8 cellular contexts compared by ENCODE assay signal in the genomic region with DNA sequence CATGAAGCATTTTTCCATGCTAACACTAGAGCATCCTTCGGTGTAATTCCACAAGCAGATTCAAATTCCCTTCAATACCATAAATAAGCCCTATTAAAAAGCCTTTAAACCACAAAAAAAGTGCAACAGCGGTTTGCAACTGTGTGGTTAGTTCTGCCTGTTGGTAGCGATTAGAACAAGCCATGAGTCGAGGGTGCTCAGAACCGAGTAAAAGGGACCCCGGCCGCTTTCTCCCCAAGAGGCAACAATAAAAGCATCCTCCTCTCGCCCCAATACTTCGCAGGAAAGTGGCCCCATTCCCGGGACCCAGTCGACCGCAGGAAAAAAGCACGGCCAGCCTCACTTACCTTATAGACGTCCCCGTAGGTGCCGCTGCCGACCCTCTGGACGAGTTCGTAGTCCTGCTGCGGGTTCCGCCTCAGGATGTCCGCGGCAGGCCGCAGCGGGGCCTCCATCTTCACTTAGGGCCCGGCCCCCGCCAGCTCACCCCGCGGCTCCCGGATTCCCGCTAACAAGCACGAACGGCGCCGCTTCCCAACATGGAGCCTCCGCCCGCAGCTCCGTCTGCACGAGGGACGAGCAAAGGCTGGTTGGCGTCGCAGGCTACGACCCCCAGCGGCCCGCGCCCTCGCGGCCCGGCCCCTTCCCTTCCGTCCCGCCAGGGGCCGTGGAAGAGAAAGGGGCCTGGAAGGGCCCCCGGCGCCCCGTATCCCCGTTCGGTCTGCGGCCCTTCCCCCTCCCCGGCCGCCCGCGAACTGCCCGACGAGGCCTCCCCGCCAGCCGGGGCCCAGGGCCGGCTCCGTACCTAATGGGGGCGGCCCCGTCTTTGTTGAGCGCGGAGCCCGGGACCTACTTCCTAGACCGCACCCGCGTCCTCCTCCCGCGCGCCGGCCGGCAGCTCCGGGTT. TPM values are rescaled to one million over a fixed set of nuclear protein-coding genes. Genes with fewer than 3 reads are reported as not detected.
A peak's percentile ranks its signal among the peaks of the same experiment; 100 is the strongest.
DNase-seq lines count a peak whose midpoint lies in the region; ATAC-seq and TF ChIP-seq lines count a peak whose summit lies in the region.

No MANE protein-coding gene starts in this region.

- H3K4me3 ChIP-seq in BJ (ENCODE audit: low read depth, low read length) (peak overlapping the region; percentile 92), osteoblast (ENCODE audit: insufficient read depth, low read length) (peak overlapping the region; percentile 85)

- POLR2A ChIA-PET in BJ (lab: Charles Lee) = no interaction called here

- H2AFZ ChIP-seq in osteoblast (ENCODE audit: low read length) = peak overlapping the region; percentile 65

- H3K4me1 ChIP-seq in osteoblast (ENCODE audit: insufficient read depth, low read length) = peaks cover 33% of the 10 kb centered on the region

- H4K20me1 ChIP-seq in osteoblast (ENCODE audit: insufficient read depth, low read length) = peaks cover under 1% of the 10 kb centered on the region

- intact Hi-C loops in Right ventricle myocardium inferior (cut with DNase I) = loop anchor here (1.0 to 5.0 kb wide), 4 partner anchors 190 to 665 kb away; a partner anchor contains a TSS

- peak overlapping the region; percentile 87 for H3K4me2 ChIP-seq in osteoblast (ENCODE audit: insufficient read depth, low read length)

- H3K27ac ChIP-seq in osteoblast (ENCODE audit: low read depth, low read length) = peak overlapping the region; percentile 86

- DNase-seq in BJ (ENCODE audit: low read depth) (no peak), NCI-H526 (lab: John Stamatoyannopoulos, UW) (peak; percentile 46 to 72), Right ventricle myocardium inferior (ENCODE audit: missing footprints) (peak; percentile 81), osteoblast (ENCODE audit: insufficient read length, low spot score, missing footprints) (peak; percentile 81), 8988T (no peak)

- H3K27me3 ChIP-seq in BJ (ENCODE audit: control insufficient read depth, insufficient read depth, low read length) = no peaks in the 10 kb centered on the region
- H3K27me3 ChIP-seq in osteoblast (ENCODE audit: insufficient read depth, low read length) = no peaks in the 10 kb centered on the region

- H3K79me2 ChIP-seq in osteoblast (ENCODE audit: insufficient read depth, low read length) = peaks cover 56% of the 10 kb centered on the region

- peaks cover 55% of the 10 kb centered on the region for H3K4me1 Mint-ChIP-seq in activated naive CD4-positive, alpha-beta T cell treated with anti-CD3 and anti-CD28 coated beads, Interleukin-2, amount 50 U/mL, for 24 hours

- no peaks in the 10 kb centered on the region for H3K9me3 Mint-ChIP-seq in activated naive CD4-positive, alpha-beta T cell treated with anti-CD3 and anti-CD28 coated beads, Interleukin-2, amount 50 U/mL, for 24 hours

- peak; percentile 20 for ATAC-seq in GM18861 (IDR thresholded peaks at IDR 0.05; ENCODE audit: unreplicated experiment)
- ATAC-seq in HG03064 (IDR thresholded peaks at IDR 0.05; ENCODE audit: low read depth, unreplicated experiment) = peak; percentile 51
- peak; percentile 38 for ATAC-seq in Right ventricle myocardium inferior

- no peaks in the 10 kb centered on the region for H3K9me3 ChIP-seq in osteoblast (ENCODE audit: low read depth, low read length)

- H3K36me3 ChIP-seq in BJ (ENCODE audit: control insufficient read depth, insufficient read depth, low read length) (no peaks in the 10 kb centered on the region), osteoblast (ENCODE audit: insufficient read depth, low read length) (no peaks in the 10 kb centered on the region)

- H3K4me3 Mint-ChIP-seq in activated naive CD4-positive, alpha-beta T cell treated with anti-CD3 and anti-CD28 coated beads, Interleukin-2, amount 50 U/mL, for 24 hours = peak overlapping the region; percentile 94

- H3K27ac Mint-ChIP-seq in activated naive CD4-positive, alpha-beta T cell treated with anti-CD3 and anti-CD28 coated beads, Interleukin-2, amount 50 U/mL, for 24 hours = peak overlapping the region; percentile 92

- H3K36me3 Mint-ChIP-seq in activated naive CD4-positive, alpha-beta T cell treated with anti-CD3 and anti-CD28 coated beads, Interleukin-2, amount 50 U/mL, for 24 hours = peaks cover 5% of the 10 kb centered on the region

- TF ChIP-seq CTCF in BJ (IDR thresholded peaks at IDR 0.05; ENCODE audit: insufficient read depth, low read depth, low read length) (no peak), osteoblast (IDR thresholded peaks at IDR 0.05; ENCODE audit: extremely low read depth, low read depth, low read length) (no peak)

- CTCF ChIA-PET in BJ (lab: Yijun Ruan, JAX) = interaction anchor here (0.6 to 2.3 kb wide), 25 partner anchors 9 to 539 kb away, joined by 3 to 18 read pairs (median 3); a partner anchor contains a TSS

- H3K27me3 Mint-ChIP-seq in activated naive CD4-positive, alpha-beta T cell treated with anti-CD3 and anti-CD28 coated beads, Interleukin-2, amount 50 U/mL, for 24 hours = no peaks in the 10 kb centered on the region

RNA-seq across cellular contexts. Expression of a gene that starts 0.5 kb away (rescaled TPM):
- 8.8 and 15.7 TPM in 2 replicates for polyA plus RNA-seq in BJ (2011; rRNA removed)
- polyA minus RNA-seq in BJ (2011; rRNA and poly(A)+ RNA removed) = 10.4 and 12.2 TPM in 2 replicates
- total RNA-seq in Right ventricle myocardium inferior = 14.3 TPM
- total RNA-seq in osteoblast = 105 and 134 TPM in 2 replicates

RNA-seq across cellular contexts. Expression of a gene that starts 28.1 kb away (rescaled TPM):
- 4.5 and 5.5 TPM in 2 replicates for polyA plus RNA-seq in BJ (2011; rRNA removed)
- polyA minus RNA-seq in BJ (2011; rRNA and poly(A)+ RNA removed) = 2.1 and 2.9 TPM in 2 replicates
- total RNA-seq in Right ventricle myocardium inferior (1.1 TPM), osteoblast (6.5 and 8.5 TPM in 2 replicates)

Comparison
In these comparisons a context has a peak if more than half of its experiments do, and no peak if none do; other contexts are left out.
1. DNase-seq: peak in NCI-H526 (2 of 2), Right ventricle myocardium inferior (single experiment) and osteoblast (single experiment); none in BJ (single experiment) and 8988T (single experiment).
2. Peak in every context shown above with its lines, with median percentiles within 50 percentile points of each other: ATAC-seq.